15 cellular contexts compared by ENCODE assay signal in the genomic region with DNA sequence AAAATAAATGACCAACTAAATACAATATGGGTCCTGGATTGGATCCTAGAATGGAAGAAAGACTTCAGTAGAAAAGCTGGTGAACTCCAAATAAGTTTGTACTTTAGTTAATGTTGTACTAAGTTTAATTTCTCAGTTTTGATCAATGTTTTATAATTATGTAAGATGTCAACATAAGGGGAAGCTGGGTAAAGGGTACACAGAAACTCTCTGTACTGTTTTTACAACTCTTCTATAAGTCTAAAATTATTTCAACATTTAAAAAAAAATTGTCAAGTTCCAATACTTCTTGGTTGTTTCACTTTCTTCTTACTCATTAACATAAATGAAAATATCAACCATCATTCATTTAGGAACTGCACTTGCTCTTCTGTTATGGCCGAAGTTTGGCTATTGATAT.
"Had no signal": no experiment of that assay in that cellular context is flagged by ENCODE, and none has a peak within 500 bp of the region (broad histone marks: within the 10 kb centered on the region; RNA-seq: fewer than 3 reads in every experiment).

No MANE protein-coding gene starts in this region.

- H3K4me3 ChIP-seq: cardiac muscle cell had no signal

- FAIRE-seq: RCC 7860 had no signal

- H3K36me3 ChIP-seq: cardiac muscle cell had no signal

- H3K27ac ChIP-seq: cardiac muscle cell, RWPE1, VCaP had no signal

- DNase-seq: activated CD4-positive, alpha-beta T cell treated with anti-CD3 and anti-CD28 coated beads for 1 hour; activated CD8-positive, alpha-beta memory T cell treated with anti-CD3 and anti-CD28 coated beads for 24 hours; activated CD8-positive, alpha-beta memory T cell treated with anti-CD3 and anti-CD28 coated beads, Interleukin-2, amount 50 U/mL, for 48 hours; NCI-H1092; NCI-H1436 treated with DMSO at 0.1 percent for 48 hours; NCI-H2029; NCI-H748 treated with DMSO at 0.1 percent for 48 hours; NK-92 treated with Interleukin-12 subunit alpha and Interleukin-12 subunit beta, amount 100 ng/mL, for 24 hours; SIG-M5 had no signal

- H3K27me3 ChIP-seq: cardiac muscle cell had no signal

- ATAC-seq: activated naive CD8-positive, alpha-beta T cell treated with anti-CD3 and anti-CD28 coated beads, Interleukin-2, amount 50 U/mL, for 24 hours; Right ventricle myocardium inferior had no signal
